In genomic region chr4:174252412-174252811, GRCh38 we compare ENCODE assay signal across 1 cellular context.
TF ChIP-seq lines count a peak whose summit lies in the region.

No MANE protein-coding gene starts in this region.

TF ChIP-seq in HepG2, 621 proteins besides CTCF, POLR2A, EP300 and RAD21:
- TF ChIP-seq NR2F6 (IDR thresholded peaks at IDR 0.05): no peak
- TF ChIP-seq NR2F6 (CRISPR knock-in tag; IDR thresholded peaks at IDR 0.05): no peak
- no peak for TF ChIP-seq HDAC2 (CRISPR knock-in tag; IDR thresholded peaks at IDR 0.05)
- TF ChIP-seq MNT (IDR thresholded peaks at IDR 0.05): peak; percentile 77
- TF ChIP-seq ZNF788 (CRISPR knock-in tag; IDR thresholded peaks at IDR 0.05; ENCODE audit: borderline replicate concordance): no peak
